8 cellular contexts compared by ENCODE assay signal in the genomic region with DNA sequence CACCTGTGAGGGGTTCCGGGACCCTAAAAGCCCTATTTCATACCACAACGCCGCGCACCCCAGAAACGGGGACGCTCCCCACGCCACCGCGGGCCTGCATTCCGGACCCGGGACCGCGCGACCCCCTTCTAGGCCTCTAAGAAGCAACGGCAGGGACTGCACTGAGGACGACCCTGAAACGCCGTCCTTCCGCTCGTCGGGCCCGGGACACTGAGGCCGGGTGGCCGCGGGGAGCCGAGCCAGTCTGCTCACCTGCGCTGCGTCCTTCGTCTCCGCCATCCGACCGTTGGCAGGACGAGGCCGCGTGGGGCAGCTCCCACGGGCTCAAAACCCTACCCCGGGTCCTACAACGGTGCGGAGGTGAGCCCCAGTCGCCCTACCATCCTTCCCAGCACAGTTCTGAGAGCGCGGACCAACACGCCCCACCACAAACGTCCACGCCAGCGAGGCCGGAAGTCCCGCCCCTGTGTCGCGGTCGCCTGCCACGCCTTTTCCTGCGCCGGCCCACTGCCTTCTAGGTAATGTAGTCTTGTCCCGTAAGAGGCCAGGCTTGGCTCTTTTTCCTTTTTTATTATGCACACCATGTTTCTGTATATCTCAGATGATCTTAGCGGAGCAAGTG. TPM values are rescaled to one million over a fixed set of nuclear protein-coding genes. Genes with fewer than 3 reads are reported as not detected.
DNase-seq lines count a peak whose midpoint lies in the region; ATAC-seq and TF ChIP-seq lines count a peak whose summit lies in the region.

Gene ZNF550 (minus strand): TSS at position 460 of the 622 bp plus-strand sequence. CDS start 181 bp downstream, at position 279.

- no peak for TF ChIP-seq RAD21 in IMR-90 (IDR thresholded peaks at IDR 0.05; ENCODE audit: low read length)

- peaks cover 33% of the 10 kb centered on the region for H3K4me1 Mint-ChIP-seq in activated T-cell treated with anti-CD3 and anti-CD28 coated beads, Interleukin-2, amount 50 U/mL, for 24 hours (ENCODE audit: low read depth)

- H3K9ac ChIP-seq in IMR-90 (ENCODE audit: low read depth, low read length) = peak within 1 kb of the TSS; percentile 91
- H3K9ac ChIP-seq in PC-3 (ENCODE audit: low read length) = peak within 1 kb of the TSS; percentile 91
- H3K9ac ChIP-seq in muscle layer of colon (ENCODE audit: low read length) = peak within 1 kb of the TSS; percentile 50

- peak within 1 kb of the TSS; percentile 71 for H3K18ac ChIP-seq in IMR-90 (ENCODE audit: low read depth, low read length)

- no TSS peak for BruUV-seq in IMR-90 (replicated peaks; lab: Mats Ljungman, UMichigan)
- BruUV-seq in PC-3 (replicated peaks; lab: Mats Ljungman, UMichigan) = TSS peak; percentile 69

- no peaks in the 10 kb centered on the region for H3K27me3 ChIP-seq in IMR-90 (ENCODE audit: control insufficient read depth, insufficient read depth, low read length)
- no peaks in the 10 kb centered on the region for H3K27me3 ChIP-seq in PC-3 (ENCODE audit: low read length)
- no peaks in the 10 kb centered on the region for H3K27me3 ChIP-seq in muscle layer of colon (ENCODE audit: control insufficient read depth in 1 of 2, insufficient read depth in 2 of 2, low read length in 2 of 2)

- intact Hi-C loops in IMR-90 (cut with micrococcal nuclease) (no loop called here), PC-3 (cut with micrococcal nuclease) (loop anchor here (1.0 kb wide), 1 partner anchor 19 kb away; the partner anchor contains the start of gene ZNF416)

- H3K23ac ChIP-seq in IMR-90 (ENCODE audit: low read depth, low read length) = peak within 1 kb of the TSS; percentile 70

- ATAC-seq in GM21526 (IDR thresholded peaks at IDR 0.05; ENCODE audit: low FRiP score, unreplicated experiment) = peak; percentile 94
- ATAC-seq in IMR-90 (ENCODE audit: low read depth) = peak; percentile 98
- ATAC-seq in PC-3 = peak; percentile 99
- ATAC-seq in esophagus mucosa = peak; percentile 99

- H2BK120ac ChIP-seq in IMR-90 (ENCODE audit: low read depth, low read length) = peak within 1 kb of the TSS; percentile 32; the same call in 1 of the 2 replicates

- WGBS in IMR-90 (ENCODE audit: extremely low coverage in 2 of 2, insufficient read length in 1 of 2), 2 experiments = 0% methylated on average over 29 of the region's 56 CpGs; no CpG with 5 or more reads in 1 of the 2 experiments

- peak within 1 kb of the TSS; percentile 58; the same call in 1 of the 2 replicates for H4K91ac ChIP-seq in IMR-90 (ENCODE audit: insufficient read depth, low read depth, low read length)

- H3K56ac ChIP-seq in IMR-90 (ENCODE audit: extremely low read depth, insufficient read depth, low read length) = no peak within 1 kb of the TSS

- H3K9me2 ChIP-seq in PC-3 (replicated peaks; ENCODE audit: low read length) = no peaks in the 10 kb centered on the region

- peak within 1 kb of the TSS; percentile 87 for H4K5ac ChIP-seq in IMR-90 (ENCODE audit: low read depth, low read length)

- CTCF ChIA-PET in IMR-90 (lab: Yijun Ruan, JAX) (no interaction called here), PC-3 (lab: Charles Lee) (no interaction called here)

- H3K9me1 ChIP-seq in IMR-90 (ENCODE audit: insufficient read depth, low read length) = no peaks in the 10 kb centered on the region

- H3K4ac ChIP-seq in IMR-90 (ENCODE audit: low read depth, low read length) = peak within 1 kb of the TSS; percentile 58

- H2AFZ ChIP-seq in IMR-90 (replicated peaks; ENCODE audit: low read length, poor library complexity) (peak within 1 kb of the TSS; percentile 97), PC-3 (ENCODE audit: low read length) (peak within 1 kb of the TSS; percentile 93)

- peaks cover 61% of the 10 kb centered on the region for H3K9me3 Mint-ChIP-seq in activated T-cell treated with anti-CD3 and anti-CD28 coated beads, Interleukin-2, amount 50 U/mL, for 24 hours

- H3K9me3 ChIP-seq in IMR-90 (ENCODE audit: control insufficient read depth, insufficient read depth, low read length) (peaks cover 14% of the 10 kb centered on the region), PC-3 (ENCODE audit: low read length) (peaks cover 46% of the 10 kb centered on the region), muscle layer of colon (ENCODE audit: low read length) (peaks cover 17% of the 10 kb centered on the region)

- H4K8ac ChIP-seq in IMR-90 (ENCODE audit: low read depth in 2 of 2, low read length in 2 of 2) = peak within 1 kb of the TSS; percentile 50 to 88

- peak within 1 kb of the TSS; percentile 88 for H2BK5ac ChIP-seq in IMR-90 (ENCODE audit: low read depth, low read length, poor library complexity, severe bottlenecking)

- H3K79me1 ChIP-seq in IMR-90 (ENCODE audit: low read depth in 1 of 2, low read length in 2 of 2) = peaks cover 9 to 29% of the 10 kb centered on the region in 2 experiments; a peak in 3 of 4 replicates

- H3K4me1 ChIP-seq in IMR-90 (ENCODE audit: control insufficient read depth, insufficient read depth, low read length) (peaks cover 2% of the 10 kb centered on the region), PC-3 (ENCODE audit: insufficient read depth, low read length) (peaks cover 9% of the 10 kb centered on the region; the same call in 1 of the 2 replicates), muscle layer of colon (ENCODE audit: insufficient read depth, low read length) (peaks cover 14% of the 10 kb centered on the region)

- H4K20me1 ChIP-seq in IMR-90 (ENCODE audit: insufficient read depth, low read length) = no peaks in the 10 kb centered on the region
- H4K20me1 ChIP-seq in PC-3 (ENCODE audit: low read length) = no peaks in the 10 kb centered on the region

- H3K27ac Mint-ChIP-seq in activated T-cell treated with anti-CD3 and anti-CD28 coated beads, Interleukin-2, amount 50 U/mL, for 24 hours = peak within 1 kb of the TSS; percentile 93

- peak within 1 kb of the TSS; percentile 75 for H3K27ac ChIP-seq in IMR-90 (ENCODE audit: insufficient read depth, low read length)
- peak within 1 kb of the TSS; percentile 60 for H3K27ac ChIP-seq in PC-3 (ENCODE audit: low read length)
- peak within 1 kb of the TSS; percentile 4 for H3K27ac ChIP-seq in muscle layer of colon (ENCODE audit: low read depth, low read length)

- POLR2A ChIA-PET in IMR-90 (lab: Charles Lee; ENCODE audit: unreplicated experiment) = no interaction called here
- POLR2A ChIA-PET in PC-3 (lab: Charles Lee; ENCODE audit: unreplicated experiment) = interaction anchor here (0.5 kb wide), 1 partner anchor 331 kb away, joined by 7 read pairs; no protein-coding TSS in a partner anchor

- peaks cover 14% of the 10 kb centered on the region for H3K36me3 ChIP-seq in IMR-90 (ENCODE audit: control insufficient read depth, insufficient read depth, low read length)
- peaks cover 26% of the 10 kb centered on the region for H3K36me3 ChIP-seq in PC-3 (ENCODE audit: low read depth, low read length)
- peaks cover 16% of the 10 kb centered on the region for H3K36me3 ChIP-seq in muscle layer of colon (ENCODE audit: insufficient read depth, low read length)

- dilution Hi-C loops in IMR-90 (cut with HindIII; ENCODE audit: low sequenced_read_pairs, unreplicated experiment) = no loop called here

- H3K36me3 Mint-ChIP-seq in activated T-cell treated with anti-CD3 and anti-CD28 coated beads, Interleukin-2, amount 50 U/mL, for 24 hours (ENCODE audit: low read depth) = peaks cover 77% of the 10 kb centered on the region

- peak within 1 kb of the TSS; percentile 95 for H3K4me3 ChIP-seq in IMR-90 (ENCODE audit: insufficient read depth, low read depth, low read length)
- H3K4me3 ChIP-seq in PC-3 (ENCODE audit: low read length) = peak within 1 kb of the TSS; percentile 96
- peak within 1 kb of the TSS; percentile 50 to 88 for H3K4me3 ChIP-seq in muscle layer of colon (ENCODE audit: low read depth in 1 of 2, low read length in 2 of 2)

- DNase-seq in DMS 273 (lab: John Stamatoyannopoulos, UW; ENCODE audit: unreplicated experiment) = peak; percentile 92
- DNase-seq in IMR-90 = peak; percentile 83
- peak; percentile 88 for DNase-seq in PC-3
- peak; percentile 92 for DNase-seq in activated T-cell treated with anti-CD3 and anti-CD28 coated beads, Interleukin-2, amount 50 U/mL, for 24 hours
- peak; percentile 91 for DNase-seq in stimulated activated CD8-positive, alpha-beta memory T cell treated with anti-CD3 and anti-CD28 coated beads, Interleukin-4, amount 100 ng/mL, for 48 hours

- peak; percentile 52; the same call in 1 of the 2 replicates for TF ChIP-seq POLR2A in IMR-90 (IDR thresholded peaks at IDR 0.05; ENCODE audit: low read depth, low read length)

- TF ChIP-seq CTCF in IMR-90 (conservative IDR thresholded peaks at IDR 0.05; ENCODE audit: low read depth, low read length) = no peak
- no peak for TF ChIP-seq CTCF in PC-3 (conservative IDR thresholded peaks at IDR 0.05; ENCODE audit: low read depth, low read length)

- H3K79me2 ChIP-seq in PC-3 (ENCODE audit: low read length) = peaks cover 21% of the 10 kb centered on the region

- H3K27me3 Mint-ChIP-seq in activated T-cell treated with anti-CD3 and anti-CD28 coated beads, Interleukin-2, amount 50 U/mL, for 24 hours = peaks cover 5% of the 10 kb centered on the region

- H2AK5ac ChIP-seq in IMR-90 (ENCODE audit: low read depth, low read length) = peak within 1 kb of the TSS; percentile 60

- no peaks in the 10 kb centered on the region for H3F3A ChIP-seq in PC-3 (ENCODE audit: low read length, unreplicated experiment)

- H3K14ac ChIP-seq in IMR-90 (replicated peaks; ENCODE audit: low read depth, low read length) = peak within 1 kb of the TSS; percentile 66

- H3K4me3 Mint-ChIP-seq in activated T-cell treated with anti-CD3 and anti-CD28 coated beads, Interleukin-2, amount 50 U/mL, for 24 hours = peak within 1 kb of the TSS; percentile 97

- H3K4me2 ChIP-seq in IMR-90 (ENCODE audit: low read depth, low read length) (peak within 1 kb of the TSS; percentile 90), PC-3 (ENCODE audit: low read length) (peak within 1 kb of the TSS; percentile 87)

- H2BK20ac ChIP-seq in IMR-90 (ENCODE audit: low read depth, low read length) = peak within 1 kb of the TSS; percentile 41; the same call in 1 of the 2 replicates

- in situ Hi-C loops in IMR-90 (cut with MboI; ENCODE audit: low sequenced_read_pairs) = no loop called here

- H2AK9ac ChIP-seq in IMR-90 (replicated peaks; ENCODE audit: low read depth, low read length, poor library complexity) = peak within 1 kb of the TSS; percentile 90

- H2BK15ac ChIP-seq in IMR-90 (ENCODE audit: low read depth, low read length) = peak within 1 kb of the TSS; percentile 68; the same call in 1 of the 3 replicates

TF ChIP-seq in IMR-90, 13 proteins besides CTCF, POLR2A, EP300 and RAD21:
- TF ChIP-seq MAFK (IDR thresholded peaks at IDR 0.05; ENCODE audit: low read depth, low read length) (no peak), MXI1 (IDR thresholded peaks at IDR 0.05; ENCODE audit: borderline replicate concordance, low read depth, low read length) (peak; percentile 87), SMC3 (IDR thresholded peaks at IDR 0.05; ENCODE audit: low read depth, low read length) (no peak)

RNA-seq across cellular contexts. Expression of gene ZNF550, which starts in this region (rescaled TPM):
- 6.9 and 12.5 TPM in 2 replicates for total RNA-seq in IMR-90 (2012; rRNA removed)
- polyA plus RNA-seq in IMR-90 (2012; rRNA removed) = 4.2 and 5.7 TPM in 2 replicates
- 2.7 and 4.9 TPM in 2 replicates for polyA plus RNA-seq in IMR-90 (2012; cell fraction: cytosol; rRNA removed)
- polyA plus RNA-seq in IMR-90 (2012; cell fraction: nucleus; rRNA removed; ENCODE audit: low replicate concordance) = 6.8 and 10.1 TPM in 2 replicates
- total RNA-seq in PC-3 (2014; rRNA removed) = 3.1 and 4.2 TPM in 2 replicates
- 2.7 TPM for total RNA-seq in esophagus mucosa

Comparison
In these comparisons a context has a peak if more than half of its experiments do, and no peak if none do; other contexts are left out.
1. Peak in every context shown above with its lines: DNase-seq, ATAC-seq, H3K4me3 ChIP-seq and H3K27ac ChIP-seq.
2. H3K27ac ChIP-seq: peak in every context shown above with its lines; median percentile 75 in IMR-90; 60 in PC-3; 4 in muscle layer of colon.